ENCODE assay signal across 1 cellular context in the genomic region with DNA sequence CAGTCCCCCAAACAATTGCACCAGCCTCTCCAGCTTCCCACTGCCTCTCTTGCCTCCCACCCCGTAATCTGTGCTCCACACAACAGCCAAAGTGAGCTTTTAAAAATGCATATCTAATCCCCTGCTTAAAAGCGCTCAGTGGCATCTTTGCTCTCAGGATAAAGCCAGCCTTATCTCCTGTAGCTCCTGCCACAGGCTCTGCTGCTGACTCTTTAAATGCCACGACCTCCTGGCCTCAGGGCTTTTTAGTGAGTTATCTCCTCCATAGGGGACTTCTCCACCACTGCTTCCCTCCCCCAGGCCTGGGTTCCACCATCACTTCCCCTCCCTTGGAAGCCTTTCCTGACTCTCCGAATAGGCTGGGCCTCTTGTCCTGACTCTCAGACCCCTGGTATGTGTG.
A peak's percentile ranks its signal among the peaks of the same experiment; 100 is the strongest.
TF ChIP-seq lines count a peak whose summit lies in the region.

No MANE protein-coding gene starts in this region.

TF ChIP-seq in K562, 482 proteins besides CTCF, POLR2A, EP300 and RAD21 (continued from another document and continues in another):
- TF ChIP-seq, protein P1, sequence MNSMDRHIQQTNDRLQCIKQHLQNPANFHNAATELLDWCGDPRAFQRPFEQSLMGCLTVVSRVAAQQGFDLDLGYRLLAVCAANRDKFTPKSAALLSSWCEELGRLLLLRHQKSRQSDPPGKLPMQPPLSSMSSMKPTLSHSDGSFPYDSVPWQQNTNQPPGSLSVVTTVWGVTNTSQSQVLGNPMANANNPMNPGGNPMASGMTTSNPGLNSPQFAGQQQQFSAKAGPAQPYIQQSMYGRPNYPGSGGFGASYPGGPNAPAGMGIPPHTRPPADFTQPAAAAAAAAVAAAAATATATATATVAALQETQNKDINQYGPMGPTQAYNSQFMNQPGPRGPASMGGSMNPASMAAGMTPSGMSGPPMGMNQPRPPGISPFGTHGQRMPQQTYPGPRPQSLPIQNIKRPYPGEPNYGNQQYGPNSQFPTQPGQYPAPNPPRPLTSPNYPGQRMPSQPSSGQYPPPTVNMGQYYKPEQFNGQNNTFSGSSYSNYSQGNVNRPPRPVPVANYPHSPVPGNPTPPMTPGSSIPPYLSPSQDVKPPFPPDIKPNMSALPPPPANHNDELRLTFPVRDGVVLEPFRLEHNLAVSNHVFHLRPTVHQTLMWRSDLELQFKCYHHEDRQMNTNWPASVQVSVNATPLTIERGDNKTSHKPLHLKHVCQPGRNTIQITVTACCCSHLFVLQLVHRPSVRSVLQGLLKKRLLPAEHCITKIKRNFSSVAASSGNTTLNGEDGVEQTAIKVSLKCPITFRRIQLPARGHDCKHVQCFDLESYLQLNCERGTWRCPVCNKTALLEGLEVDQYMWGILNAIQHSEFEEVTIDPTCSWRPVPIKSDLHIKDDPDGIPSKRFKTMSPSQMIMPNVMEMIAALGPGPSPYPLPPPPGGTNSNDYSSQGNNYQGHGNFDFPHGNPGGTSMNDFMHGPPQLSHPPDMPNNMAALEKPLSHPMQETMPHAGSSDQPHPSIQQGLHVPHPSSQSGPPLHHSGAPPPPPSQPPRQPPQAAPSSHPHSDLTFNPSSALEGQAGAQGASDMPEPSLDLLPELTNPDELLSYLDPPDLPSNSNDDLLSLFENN (IDR thresholded peaks at IDR 0.05; ENCODE audit: low read depth in 2 of 2, low read length in 2 of 2) = peak in 1 of 2 experiments; percentile 80; a peak in 2 of 4 replicates
- no peak for TF ChIP-seq RFX1 (IDR thresholded peaks at IDR 0.05)
- TF ChIP-seq ZSCAN32 (CRISPR knock-in tag; IDR thresholded peaks at IDR 0.05) = no peak
- no peak for TF ChIP-seq THRAP3 (IDR thresholded peaks at IDR 0.05; ENCODE audit: borderline replicate concordance)
- TF ChIP-seq ZNF212 (CRISPR knock-in tag; IDR thresholded peaks at IDR 0.05) = no peak
- TF ChIP-seq, protein P2, sequence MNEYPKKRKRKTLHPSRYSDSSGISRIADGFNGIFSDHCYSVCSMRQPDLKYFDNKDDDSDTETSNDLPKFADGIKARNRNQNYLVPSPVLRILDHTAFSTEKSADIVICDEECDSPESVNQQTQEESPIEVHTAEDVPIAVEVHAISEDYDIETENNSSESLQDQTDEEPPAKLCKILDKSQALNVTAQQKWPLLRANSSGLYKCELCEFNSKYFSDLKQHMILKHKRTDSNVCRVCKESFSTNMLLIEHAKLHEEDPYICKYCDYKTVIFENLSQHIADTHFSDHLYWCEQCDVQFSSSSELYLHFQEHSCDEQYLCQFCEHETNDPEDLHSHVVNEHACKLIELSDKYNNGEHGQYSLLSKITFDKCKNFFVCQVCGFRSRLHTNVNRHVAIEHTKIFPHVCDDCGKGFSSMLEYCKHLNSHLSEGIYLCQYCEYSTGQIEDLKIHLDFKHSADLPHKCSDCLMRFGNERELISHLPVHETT (CRISPR knock-in tag; conservative IDR thresholded peaks at IDR 0.05 in 1 of 2, IDR thresholded peaks at IDR 0.05 in 1 of 2) = no peak
- TF ChIP-seq BRF1 (IDR thresholded peaks at IDR 0.05; ENCODE audit: borderline replicate concordance, extremely low read depth, insufficient read length) = no peak
- no peak for TF ChIP-seq PYGO2 (tag; IDR thresholded peaks at IDR 0.05)
- TF ChIP-seq, protein P3, sequence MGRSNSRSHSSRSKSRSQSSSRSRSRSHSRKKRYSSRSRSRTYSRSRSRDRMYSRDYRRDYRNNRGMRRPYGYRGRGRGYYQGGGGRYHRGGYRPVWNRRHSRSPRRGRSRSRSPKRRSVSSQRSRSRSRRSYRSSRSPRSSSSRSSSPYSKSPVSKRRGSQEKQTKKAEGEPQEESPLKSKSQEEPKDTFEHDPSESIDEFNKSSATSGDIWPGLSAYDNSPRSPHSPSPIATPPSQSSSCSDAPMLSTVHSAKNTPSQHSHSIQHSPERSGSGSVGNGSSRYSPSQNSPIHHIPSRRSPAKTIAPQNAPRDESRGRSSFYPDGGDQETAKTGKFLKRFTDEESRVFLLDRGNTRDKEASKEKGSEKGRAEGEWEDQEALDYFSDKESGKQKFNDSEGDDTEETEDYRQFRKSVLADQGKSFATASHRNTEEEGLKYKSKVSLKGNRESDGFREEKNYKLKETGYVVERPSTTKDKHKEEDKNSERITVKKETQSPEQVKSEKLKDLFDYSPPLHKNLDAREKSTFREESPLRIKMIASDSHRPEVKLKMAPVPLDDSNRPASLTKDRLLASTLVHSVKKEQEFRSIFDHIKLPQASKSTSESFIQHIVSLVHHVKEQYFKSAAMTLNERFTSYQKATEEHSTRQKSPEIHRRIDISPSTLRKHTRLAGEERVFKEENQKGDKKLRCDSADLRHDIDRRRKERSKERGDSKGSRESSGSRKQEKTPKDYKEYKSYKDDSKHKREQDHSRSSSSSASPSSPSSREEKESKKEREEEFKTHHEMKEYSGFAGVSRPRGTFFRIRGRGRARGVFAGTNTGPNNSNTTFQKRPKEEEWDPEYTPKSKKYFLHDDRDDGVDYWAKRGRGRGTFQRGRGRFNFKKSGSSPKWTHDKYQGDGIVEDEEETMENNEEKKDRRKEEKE (IDR thresholded peaks at IDR 0.05; ENCODE audit: borderline replicate concordance in 1 of 2, control insufficient read depth in 1 of 2, low read depth in 2 of 2, low read length in 1 of 2) = no peak
- no peak for TF ChIP-seq ZNF785 (CRISPR knock-in tag; IDR thresholded peaks at IDR 0.05)
- TF ChIP-seq ZNF449 (CRISPR knock-in tag; IDR thresholded peaks at IDR 0.05) = no peak
- no peak for TF ChIP-seq RBFOX2 (IDR thresholded peaks at IDR 0.05; ENCODE audit: low read depth, low read length)
- TF ChIP-seq PRPF4 (IDR thresholded peaks at IDR 0.05; ENCODE audit: insufficient read depth, low read depth, low read length, poor library complexity, severe bottlenecking) = no peak
- TF ChIP-seq, protein P4, sequence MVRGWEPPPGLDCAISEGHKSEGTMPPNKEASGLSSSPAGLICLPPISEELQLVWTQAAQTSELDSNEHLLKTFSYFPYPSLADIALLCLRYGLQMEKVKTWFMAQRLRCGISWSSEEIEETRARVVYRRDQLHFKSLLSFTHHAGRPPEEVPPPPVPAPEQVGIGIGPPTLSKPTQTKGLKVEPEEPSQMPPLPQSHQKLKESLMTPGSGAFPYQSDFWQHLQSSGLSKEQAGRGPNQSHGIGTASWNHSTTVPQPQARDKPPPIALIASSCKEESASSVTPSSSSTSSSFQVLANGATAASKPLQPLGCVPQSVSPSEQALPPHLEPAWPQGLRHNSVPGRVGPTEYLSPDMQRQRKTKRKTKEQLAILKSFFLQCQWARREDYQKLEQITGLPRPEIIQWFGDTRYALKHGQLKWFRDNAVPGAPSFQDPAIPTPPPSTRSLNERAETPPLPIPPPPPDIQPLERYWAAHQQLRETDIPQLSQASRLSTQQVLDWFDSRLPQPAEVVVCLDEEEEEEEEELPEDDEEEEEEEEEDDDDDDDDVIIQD (CRISPR knock-in tag; IDR thresholded peaks at IDR 0.05) = no peak
- TF ChIP-seq TCF3 (CRISPR knock-in tag; IDR thresholded peaks at IDR 0.05) = peak; percentile 95
- no peak for TF ChIP-seq SAP30 (IDR thresholded peaks at IDR 0.05; ENCODE audit: borderline replicate concordance, insufficient read depth, low read depth, low read length, poor library complexity, severe bottlenecking)
- TF ChIP-seq, protein P5, sequence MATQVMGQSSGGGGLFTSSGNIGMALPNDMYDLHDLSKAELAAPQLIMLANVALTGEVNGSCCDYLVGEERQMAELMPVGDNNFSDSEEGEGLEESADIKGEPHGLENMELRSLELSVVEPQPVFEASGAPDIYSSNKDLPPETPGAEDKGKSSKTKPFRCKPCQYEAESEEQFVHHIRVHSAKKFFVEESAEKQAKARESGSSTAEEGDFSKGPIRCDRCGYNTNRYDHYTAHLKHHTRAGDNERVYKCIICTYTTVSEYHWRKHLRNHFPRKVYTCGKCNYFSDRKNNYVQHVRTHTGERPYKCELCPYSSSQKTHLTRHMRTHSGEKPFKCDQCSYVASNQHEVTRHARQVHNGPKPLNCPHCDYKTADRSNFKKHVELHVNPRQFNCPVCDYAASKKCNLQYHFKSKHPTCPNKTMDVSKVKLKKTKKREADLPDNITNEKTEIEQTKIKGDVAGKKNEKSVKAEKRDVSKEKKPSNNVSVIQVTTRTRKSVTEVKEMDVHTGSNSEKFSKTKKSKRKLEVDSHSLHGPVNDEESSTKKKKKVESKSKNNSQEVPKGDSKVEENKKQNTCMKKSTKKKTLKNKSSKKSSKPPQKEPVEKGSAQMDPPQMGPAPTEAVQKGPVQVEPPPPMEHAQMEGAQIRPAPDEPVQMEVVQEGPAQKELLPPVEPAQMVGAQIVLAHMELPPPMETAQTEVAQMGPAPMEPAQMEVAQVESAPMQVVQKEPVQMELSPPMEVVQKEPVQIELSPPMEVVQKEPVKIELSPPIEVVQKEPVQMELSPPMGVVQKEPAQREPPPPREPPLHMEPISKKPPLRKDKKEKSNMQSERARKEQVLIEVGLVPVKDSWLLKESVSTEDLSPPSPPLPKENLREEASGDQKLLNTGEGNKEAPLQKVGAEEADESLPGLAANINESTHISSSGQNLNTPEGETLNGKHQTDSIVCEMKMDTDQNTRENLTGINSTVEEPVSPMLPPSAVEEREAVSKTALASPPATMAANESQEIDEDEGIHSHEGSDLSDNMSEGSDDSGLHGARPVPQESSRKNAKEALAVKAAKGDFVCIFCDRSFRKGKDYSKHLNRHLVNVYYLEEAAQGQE (CRISPR knock-in tag; IDR thresholded peaks at IDR 0.05; ENCODE audit: low read depth) = no peak
- no peak for TF ChIP-seq ETV1 (tag; conservative IDR thresholded peaks at IDR 0.05; ENCODE audit: low read depth)
- TF ChIP-seq, protein P6, sequence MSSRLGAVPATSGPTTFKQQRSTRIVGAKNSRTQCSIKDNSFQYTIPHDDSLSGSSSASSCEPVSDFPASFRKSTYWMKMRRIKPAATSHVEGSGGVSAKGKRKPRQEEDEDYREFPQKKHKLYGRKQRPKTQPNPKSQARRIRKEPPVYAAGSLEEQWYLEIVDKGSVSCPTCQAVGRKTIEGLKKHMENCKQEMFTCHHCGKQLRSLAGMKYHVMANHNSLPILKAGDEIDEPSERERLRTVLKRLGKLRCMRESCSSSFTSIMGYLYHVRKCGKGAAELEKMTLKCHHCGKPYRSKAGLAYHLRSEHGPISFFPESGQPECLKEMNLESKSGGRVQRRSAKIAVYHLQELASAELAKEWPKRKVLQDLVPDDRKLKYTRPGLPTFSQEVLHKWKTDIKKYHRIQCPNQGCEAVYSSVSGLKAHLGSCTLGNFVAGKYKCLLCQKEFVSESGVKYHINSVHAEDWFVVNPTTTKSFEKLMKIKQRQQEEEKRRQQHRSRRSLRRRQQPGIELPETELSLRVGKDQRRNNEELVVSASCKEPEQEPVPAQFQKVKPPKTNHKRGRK (tag; IDR thresholded peaks at IDR 0.05) = no peak
- peak; percentile 85 to 90; a peak in 3 of 4 replicates for TF ChIP-seq ARNT (IDR thresholded peaks at IDR 0.05)
- peak; percentile 89 for TF ChIP-seq HES1 (IDR thresholded peaks at IDR 0.05; ENCODE audit: low read depth)
- TF ChIP-seq XRCC3 (IDR thresholded peaks at IDR 0.05) = no peak
- TF ChIP-seq TRIM24 (IDR thresholded peaks at IDR 0.05) = peak; percentile 84 to 88
- TF ChIP-seq, protein P7, sequence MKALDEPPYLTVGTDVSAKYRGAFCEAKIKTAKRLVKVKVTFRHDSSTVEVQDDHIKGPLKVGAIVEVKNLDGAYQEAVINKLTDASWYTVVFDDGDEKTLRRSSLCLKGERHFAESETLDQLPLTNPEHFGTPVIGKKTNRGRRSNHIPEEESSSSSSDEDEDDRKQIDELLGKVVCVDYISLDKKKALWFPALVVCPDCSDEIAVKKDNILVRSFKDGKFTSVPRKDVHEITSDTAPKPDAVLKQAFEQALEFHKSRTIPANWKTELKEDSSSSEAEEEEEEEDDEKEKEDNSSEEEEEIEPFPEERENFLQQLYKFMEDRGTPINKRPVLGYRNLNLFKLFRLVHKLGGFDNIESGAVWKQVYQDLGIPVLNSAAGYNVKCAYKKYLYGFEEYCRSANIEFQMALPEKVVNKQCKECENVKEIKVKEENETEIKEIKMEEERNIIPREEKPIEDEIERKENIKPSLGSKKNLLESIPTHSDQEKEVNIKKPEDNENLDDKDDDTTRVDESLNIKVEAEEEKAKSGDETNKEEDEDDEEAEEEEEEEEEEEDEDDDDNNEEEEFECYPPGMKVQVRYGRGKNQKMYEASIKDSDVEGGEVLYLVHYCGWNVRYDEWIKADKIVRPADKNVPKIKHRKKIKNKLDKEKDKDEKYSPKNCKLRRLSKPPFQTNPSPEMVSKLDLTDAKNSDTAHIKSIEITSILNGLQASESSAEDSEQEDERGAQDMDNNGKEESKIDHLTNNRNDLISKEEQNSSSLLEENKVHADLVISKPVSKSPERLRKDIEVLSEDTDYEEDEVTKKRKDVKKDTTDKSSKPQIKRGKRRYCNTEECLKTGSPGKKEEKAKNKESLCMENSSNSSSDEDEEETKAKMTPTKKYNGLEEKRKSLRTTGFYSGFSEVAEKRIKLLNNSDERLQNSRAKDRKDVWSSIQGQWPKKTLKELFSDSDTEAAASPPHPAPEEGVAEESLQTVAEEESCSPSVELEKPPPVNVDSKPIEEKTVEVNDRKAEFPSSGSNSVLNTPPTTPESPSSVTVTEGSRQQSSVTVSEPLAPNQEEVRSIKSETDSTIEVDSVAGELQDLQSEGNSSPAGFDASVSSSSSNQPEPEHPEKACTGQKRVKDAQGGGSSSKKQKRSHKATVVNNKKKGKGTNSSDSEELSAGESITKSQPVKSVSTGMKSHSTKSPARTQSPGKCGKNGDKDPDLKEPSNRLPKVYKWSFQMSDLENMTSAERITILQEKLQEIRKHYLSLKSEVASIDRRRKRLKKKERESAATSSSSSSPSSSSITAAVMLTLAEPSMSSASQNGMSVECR (CRISPR knock-in tag; IDR thresholded peaks at IDR 0.05) = no peak
- TF ChIP-seq MCM7 (IDR thresholded peaks at IDR 0.05) = no peak
- TF ChIP-seq, protein P8, sequence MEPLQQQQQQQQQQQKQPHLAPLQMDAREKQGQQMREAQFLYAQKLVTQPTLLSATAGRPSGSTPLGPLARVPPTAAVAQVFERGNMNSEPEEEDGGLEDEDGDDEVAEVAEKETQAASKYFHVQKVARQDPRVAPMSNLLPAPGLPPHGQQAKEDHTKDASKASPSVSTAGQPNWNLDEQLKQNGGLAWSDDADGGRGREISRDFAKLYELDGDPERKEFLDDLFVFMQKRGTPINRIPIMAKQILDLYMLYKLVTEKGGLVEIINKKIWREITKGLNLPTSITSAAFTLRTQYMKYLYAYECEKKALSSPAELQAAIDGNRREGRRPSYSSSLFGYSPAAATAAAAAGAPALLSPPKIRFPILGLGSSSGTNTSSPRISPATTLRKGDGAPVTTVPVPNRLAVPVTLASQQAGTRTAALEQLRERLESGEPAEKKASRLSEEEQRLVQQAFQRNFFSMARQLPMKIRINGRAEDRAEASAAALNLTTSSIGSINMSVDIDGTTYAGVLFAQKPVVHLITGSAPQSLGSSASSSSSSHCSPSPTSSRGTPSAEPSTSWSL (CRISPR knock-in tag; IDR thresholded peaks at IDR 0.05; ENCODE audit: borderline replicate concordance) = no peak
- TF ChIP-seq ZNF695 (CRISPR knock-in tag; IDR thresholded peaks at IDR 0.05) = no peak
- no peak for TF ChIP-seq ZZZ3 (IDR thresholded peaks at IDR 0.05)
- peak; percentile 98 for TF ChIP-seq CBFA2T2 (conservative IDR thresholded peaks at IDR 0.05)
